ENCODE assay signal across 1 cellular context in genomic region chr1:238653693-238654321, GRCh38.
A peak's percentile ranks its signal among the peaks of the same experiment; 100 is the strongest.
TF ChIP-seq lines count a peak whose summit lies in the region.

No MANE protein-coding gene starts in this region.

TF ChIP-seq in SK-N-SH, 30 proteins besides CTCF, POLR2A, EP300 and RAD21 (continued from another document):
- no peak for TF ChIP-seq REST (IDR thresholded peaks at IDR 0.05; ENCODE audit: low read depth, low read length)
- TF ChIP-seq SIN3A (IDR thresholded peaks at IDR 0.05; ENCODE audit: borderline replicate concordance, low read depth, low read length), result no peak
- TF ChIP-seq ZBTB33 (IDR thresholded peaks at IDR 0.05; ENCODE audit: borderline replicate concordance, low read depth), result 0 out of 2 replicates have a peak, but pooled peaks have one; percentile 26
- TF ChIP-seq GABPA (IDR thresholded peaks at IDR 0.05; ENCODE audit: low read depth), result no peak
- no peak for TF ChIP-seq YY1 (IDR thresholded peaks at IDR 0.05; ENCODE audit: low read depth)
- TF ChIP-seq EZH2phosphoT487 (IDR thresholded peaks at IDR 0.05; ENCODE audit: borderline replicate concordance, low read depth), result no peak
- peak; percentile 74 for TF ChIP-seq FOSL2 (IDR thresholded peaks at IDR 0.05; ENCODE audit: borderline replicate concordance, low read depth)
- TF ChIP-seq, protein P1, sequence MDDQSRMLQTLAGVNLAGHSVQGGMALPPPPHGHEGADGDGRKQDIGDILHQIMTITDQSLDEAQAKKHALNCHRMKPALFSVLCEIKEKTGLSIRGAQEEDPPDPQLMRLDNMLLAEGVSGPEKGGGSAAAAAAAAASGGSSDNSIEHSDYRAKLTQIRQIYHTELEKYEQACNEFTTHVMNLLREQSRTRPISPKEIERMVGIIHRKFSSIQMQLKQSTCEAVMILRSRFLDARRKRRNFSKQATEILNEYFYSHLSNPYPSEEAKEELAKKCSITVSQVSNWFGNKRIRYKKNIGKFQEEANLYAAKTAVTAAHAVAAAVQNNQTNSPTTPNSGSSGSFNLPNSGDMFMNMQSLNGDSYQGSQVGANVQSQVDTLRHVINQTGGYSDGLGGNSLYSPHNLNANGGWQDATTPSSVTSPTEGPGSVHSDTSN (IDR thresholded peaks at IDR 0.05), result peak; percentile 88
- TF ChIP-seq FOXJ3 (CRISPR knock-in tag; IDR thresholded peaks at IDR 0.05), result no peak
- peak; percentile 40; the same call in 1 of the 2 replicates for TF ChIP-seq RXRA (IDR thresholded peaks at IDR 0.05; ENCODE audit: borderline replicate concordance, low read depth)
- TF ChIP-seq RFX5 (IDR thresholded peaks at IDR 0.05; ENCODE audit: low read length), result no peak
- peak; percentile 81; the same call in 1 of the 2 replicates for TF ChIP-seq TEAD4 (IDR thresholded peaks at IDR 0.05; ENCODE audit: borderline replicate concordance, insufficient read depth)
- no peak for TF ChIP-seq RCOR1 (IDR thresholded peaks at IDR 0.05; ENCODE audit: low read length)
- no peak for TF ChIP-seq POLR2AphosphoS5 (IDR thresholded peaks at IDR 0.05; ENCODE audit: low read depth, low read length)
